Comparison of ENCODE assay signal across 14 cellular contexts in genomic region chr4:127249066-127249766, GRCh38.
DNase-seq lines count a peak whose midpoint lies in the region; TF ChIP-seq lines count a peak whose summit lies in the region.
"Had no signal": no experiment of that assay in that cellular context is flagged by ENCODE, and none has a peak within 500 bp of the region (broad histone marks: within the 10 kb centered on the region; RNA-seq: fewer than 3 reads in every experiment).

No MANE protein-coding gene starts in this region.

- no peak for TF ChIP-seq POLR2A in sigmoid colon (IDR thresholded peaks at IDR 0.05)

- 43 to 80% methylated on average over 3 of the region's 3 CpGs for WGBS in sigmoid colon, 2 donors

- in situ Hi-C loops in astrocyte of the spinal cord (cut with HindIII; ENCODE audit: low sequenced_read_pairs): no loop called here

- peaks cover 0 to 4% (median 0%) of the 10 kb centered on the region in 4 donors for H3K9me3 ChIP-seq in sigmoid colon
- H3K9me3 ChIP-seq: BLaER1 treated with 17β-estradiol and CSF1 and Interleukin-3, amounts not matched to agents 10 nM and 100 nM; transverse colon had no signal

- H3K4me3 ChIP-seq in astrocyte of the spinal cord (ENCODE audit: low read depth, low read length) (no peak overlapping the region), sigmoid colon (no peak overlapping the region)
- H3K4me3 ChIP-seq: BLaER1 treated with 17β-estradiol and CSF1 and Interleukin-3, amounts not matched to agents 10 nM and 100 nM; transverse colon had no signal

- no peaks in the 10 kb centered on the region for H3K27me3 ChIP-seq in sigmoid colon
- H3K27me3 ChIP-seq: BLaER1 treated with 17β-estradiol and CSF1 and Interleukin-3, amounts not matched to agents 10 nM and 100 nM; transverse colon had no signal

- TF ChIP-seq CTCF in astrocyte of the spinal cord (IDR thresholded peaks at IDR 0.05; ENCODE audit: low read depth, low read length) (no peak), sigmoid colon (IDR thresholded peaks at IDR 0.05) (no peak)

- H3K27ac ChIP-seq in sigmoid colon: no peak overlapping the region
- H3K27ac ChIP-seq: transverse colon had no signal

- no peaks in the 10 kb centered on the region for H3K4me1 ChIP-seq in sigmoid colon
- H3K4me1 ChIP-seq: transverse colon had no signal

- DNase-seq in GM04504 (ENCODE audit: low read depth) (peak; percentile 23), NOMO-1 treated with DMSO at 0.1 percent for 48 hours (lab: John Stamatoyannopoulos, UW; ENCODE audit: unreplicated experiment) (peak; percentile 79), astrocyte of the spinal cord (ENCODE audit: low read depth, low spot score) (peak; percentile 41), kidney glomerular epithelial cell (lab: John Stamatoyannopoulos, UW) (peak; percentile 3), sigmoid colon (no peak), germinal center (ENCODE audit: low spot score) (no peak), DMS 273 (lab: John Stamatoyannopoulos, UW; ENCODE audit: unreplicated experiment) (no peak), retina (no peak)
- DNase-seq: activated naive CD4-positive, alpha-beta T cell; left ventricle myocardium superior; NCI-H2107; stimulated activated CD4-positive, alpha-beta T cell treated with anti-CD3 and anti-CD28 coated beads, Interleukin-2, amount 100 ng/mL, for 24 hours; transverse colon had no signal

- TF ChIP-seq EP300 in sigmoid colon (IDR thresholded peaks at IDR 0.05): no peak

- H3K36me3 ChIP-seq in sigmoid colon: no peaks in the 10 kb centered on the region
- H3K36me3 ChIP-seq: BLaER1 treated with 17β-estradiol and CSF1 and Interleukin-3, amounts not matched to agents 10 nM and 100 nM; transverse colon had no signal

- intact Hi-C loops in sigmoid colon (cut with DNase I): no loop called here

Comparison
In these comparisons a context has a peak if more than half of its experiments do, and no peak if none do; other contexts are left out.
1. DNase-seq: peak in GM04504 (single experiment), NOMO-1 treated with DMSO at 0.1 percent for 48 hours (single experiment), astrocyte of the spinal cord (single experiment) and kidney glomerular epithelial cell (single experiment); none in sigmoid colon (single experiment), germinal center (single experiment), DMS 273 (single experiment) and retina (single experiment).